In genomic region chr1:224506141-224506814, GRCh38 we compare ENCODE assay signal across 1 cellular context.
A peak's percentile ranks its signal among the peaks of the same experiment; 100 is the strongest.
TF ChIP-seq lines count a peak whose summit lies in the region.

No MANE protein-coding gene starts in this region.

TF ChIP-seq in H1, 55 proteins besides CTCF, POLR2A, EP300 and RAD21:
- TF ChIP-seq ZNF274 (IDR thresholded peaks at IDR 0.05; ENCODE audit: borderline replicate concordance, extremely low read depth, low read length) (no peak), MAX (IDR thresholded peaks at IDR 0.05) (peak; percentile 22; the same call in 1 of the 2 replicates)
